ENCODE assay signal across 24 cellular contexts in genomic region chr11:119047205-119047604, GRCh38.
"Had no signal": no experiment of that assay in that cellular context is flagged by ENCODE, and none has a peak within 500 bp of the region (broad histone marks: within the 10 kb centered on the region; RNA-seq: fewer than 3 reads in every experiment).

No MANE protein-coding gene starts in this region.

- H3K27ac Mint-ChIP-seq: activated naive CD4-positive, alpha-beta T cell treated with anti-CD3 and anti-CD28 coated beads for 36 hours; activated naive CD8-positive, alpha-beta T cell treated with anti-CD3 and anti-CD28 coated beads, Interleukin-2, amount 50 U/mL, for 24 hours; activated T-helper 1 cell treated with anti-CD3 and anti-CD28 coated beads, Interleukin-12 subunit alpha, Interleukin-12 subunit beta, Interleukin-2, Interleukin-4 antibody, amounts not matched to agents 30 ng/mL and 10 ng/mL and 1 ng/mL, durations not matched to agents 14 hours and 24 hours and 36 hours; T-cell had no signal

- H3K4me3 Mint-ChIP-seq: activated naive CD4-positive, alpha-beta T cell treated with anti-CD3 and anti-CD28 coated beads for 36 hours; activated naive CD8-positive, alpha-beta T cell treated with anti-CD3 and anti-CD28 coated beads, Interleukin-2, amount 50 U/mL, for 24 hours; activated T-helper 1 cell treated with anti-CD3 and anti-CD28 coated beads, Interleukin-12 subunit alpha, Interleukin-12 subunit beta, Interleukin-2, Interleukin-4 antibody, amounts not matched to agents 30 ng/mL and 10 ng/mL and 1 ng/mL, durations not matched to agents 14 hours and 24 hours and 36 hours; T-cell had no signal

- H3K27me3 Mint-ChIP-seq: activated naive CD8-positive, alpha-beta T cell treated with anti-CD3 and anti-CD28 coated beads, Interleukin-2, amount 50 U/mL, for 24 hours; T-cell had no signal

- ATAC-seq: activated naive CD8-positive, alpha-beta T cell treated with anti-CD3 and anti-CD28 coated beads, Interleukin-2, amount 50 U/mL, for 24 hours; body of pancreas; Panc1; Right ventricle myocardium inferior; T-cell had no signal

- DNase-seq: activated CD4-positive, CD25-positive, alpha-beta regulatory T cell; activated CD8-positive, alpha-beta memory T cell treated with anti-CD3 and anti-CD28 coated beads for 24 hours; activated gamma-delta T cell; activated naive CD4-positive, alpha-beta T cell treated with anti-CD3 and anti-CD28 coated beads for 36 hours; activated naive CD8-positive, alpha-beta T cell treated with anti-CD3 and anti-CD28 coated beads, Interleukin-2, amount 50 U/mL, for 24 hours; amniotic stem cell; body of pancreas; central memory CD4-positive, alpha-beta T cell; MG63; MV-4-11; NCI-H1105; NCI-H1436; NCI-H1694 treated with DMSO at 0.1 percent for 48 hours; NCI-H2081; NCI-H2227 treated with DMSO at 0.1 percent for 48 hours; NCI-H446 treated with DMSO at 0.1 percent for 48 hours; NCI-H526; NCI-H82; OCI-M1; RPMI8226; T-cell had no signal

- H3K9me3 Mint-ChIP-seq: activated naive CD4-positive, alpha-beta T cell treated with anti-CD3 and anti-CD28 coated beads for 36 hours; activated naive CD8-positive, alpha-beta T cell treated with anti-CD3 and anti-CD28 coated beads, Interleukin-2, amount 50 U/mL, for 24 hours; activated T-helper 1 cell treated with anti-CD3 and anti-CD28 coated beads, Interleukin-12 subunit alpha, Interleukin-12 subunit beta, Interleukin-2, Interleukin-4 antibody, amounts not matched to agents 30 ng/mL and 10 ng/mL and 1 ng/mL, durations not matched to agents 14 hours and 24 hours and 36 hours; T-cell had no signal
